Comparison of ENCODE assay signal across 8 cellular contexts in genomic region chr14:73713804-73714655, GRCh38. TPM values are rescaled to one million over a fixed set of nuclear protein-coding genes. Genes with fewer than 3 reads are reported as not detected.
DNase-seq lines count a peak whose midpoint lies in the region; ATAC-seq and TF ChIP-seq lines count a peak whose summit lies in the region.

TSS of gene PNMA1 (minus strand) at chr14:73714384. CDS start at chr14:73713639, 745 bp downstream.

- H3K27me3 ChIP-seq in ascending aorta (no peaks in the 10 kb centered on the region), right cardiac atrium (ENCODE audit: control insufficient read depth, insufficient read depth) (no peaks in the 10 kb centered on the region), rectal smooth muscle tissue (ENCODE audit: control insufficient read depth, insufficient read depth, low read length) (no peaks in the 10 kb centered on the region), uterus (no peaks in the 10 kb centered on the region)

- intact Hi-C loops in ascending aorta (cut with DNase I) (loop anchor here (2.0 to 10.0 kb wide), 4 partner anchors 69 to 301 kb away; partner anchors contain the start of genes BBOF1, COQ6, DNAL1 and ENTPD5), right cardiac atrium (cut with DNase I) (no loop called here), uterus (cut with DNase I; ENCODE audit: low total_unique reads) (no loop called here)

- ATAC-seq in GM18498 (IDR thresholded peaks at IDR 0.05; ENCODE audit: unreplicated experiment) (peak; percentile 77), HG02938 (IDR thresholded peaks at IDR 0.05; ENCODE audit: unreplicated experiment) (peak; percentile 58), right cardiac atrium (peak; percentile 92)

- peak; percentile 36 for DNase-seq in NCI-H187 treated with DMSO at 0.1 percent for 48 hours (lab: John Stamatoyannopoulos, UW)
- DNase-seq in T-helper 22 cell (ENCODE audit: low read depth), result peak; percentile 79
- DNase-seq in ascending aorta (ENCODE audit: low spot score in 2 of 2), result peak; percentile 46 to 92
- peak; percentile 90 to 96 (median 94) for DNase-seq in right cardiac atrium
- peak; percentile 87 for DNase-seq in uterus

- H3K36me3 ChIP-seq in ascending aorta (peaks cover 11 to 17% of the 10 kb centered on the region in 2 donors), rectal smooth muscle tissue (ENCODE audit: control insufficient read depth, insufficient read depth, low read length) (no peaks in the 10 kb centered on the region), uterus (no peaks in the 10 kb centered on the region)

- TF ChIP-seq CTCF in ascending aorta (IDR thresholded peaks at IDR 0.05), result peak in 1 of 3 experiments; percentile 19
- TF ChIP-seq CTCF in uterus (IDR thresholded peaks at IDR 0.05), result peak in 1 of 4 experiments; percentile 8

- peak within 1 kb of the TSS; percentile 67 for H3K9ac ChIP-seq in rectal smooth muscle tissue (ENCODE audit: low read length)

- H3K4me3 ChIP-seq in ascending aorta (peak within 1 kb of the TSS; percentile 77 to 88), right cardiac atrium (ENCODE audit: low read length) (peak within 1 kb of the TSS; percentile 51), rectal smooth muscle tissue (ENCODE audit: low read length) (peak within 1 kb of the TSS; percentile 72), uterus (peak within 1 kb of the TSS; percentile 90 to 96)

- under 1% methylated on average over 113 of the region's 113 CpGs for WGBS in right cardiac atrium

- H3K9me3 ChIP-seq in ascending aorta (no peaks in the 10 kb centered on the region), right cardiac atrium (ENCODE audit: control insufficient read depth, low read length) (no peaks in the 10 kb centered on the region), uterus (no peaks in the 10 kb centered on the region)

- H3K27ac ChIP-seq in ascending aorta, result peak within 1 kb of the TSS; percentile 86 to 94
- peak within 1 kb of the TSS; percentile 69 for H3K27ac ChIP-seq in right cardiac atrium (ENCODE audit: low read length)
- H3K27ac ChIP-seq in rectal smooth muscle tissue (ENCODE audit: low read depth, low read length), result peak within 1 kb of the TSS; percentile 96
- peak within 1 kb of the TSS; percentile 95 to 96 for H3K27ac ChIP-seq in uterus

- peaks cover 8 to 17% of the 10 kb centered on the region in 2 donors for H3K4me1 ChIP-seq in ascending aorta
- H3K4me1 ChIP-seq in right cardiac atrium (ENCODE audit: control insufficient read depth, insufficient read depth, low read length), result no peaks in the 10 kb centered on the region
- peaks cover 28% of the 10 kb centered on the region for H3K4me1 ChIP-seq in rectal smooth muscle tissue (ENCODE audit: control insufficient read depth, insufficient read depth, low read length)
- peaks cover 0 to 12% of the 10 kb centered on the region in 2 donors for H3K4me1 ChIP-seq in uterus

- peak; percentile 82 to 91 for TF ChIP-seq POLR2A in uterus (IDR thresholded peaks at IDR 0.05)

RNA-seq across cellular contexts. Expression of gene PNMA1, which starts in this region (rescaled TPM):
- total RNA-seq in ascending aorta, result 30.2 TPM
- 10 to 100 TPM; 25.6 to 36.3 (median 30.0) TPM for total RNA-seq in right cardiac atrium
- 18.0 TPM for polyA plus RNA-seq in right cardiac atrium
- total RNA-seq in uterus, result 10 to 100 TPM; 12.6 to 58.0 (median 39.4) TPM

Comparison
In these comparisons a context has a peak if more than half of its experiments do, and no peak if none do; other contexts are left out.
1. Peak in every context shown above with its lines: DNase-seq, ATAC-seq, H3K4me3 ChIP-seq and H3K27ac ChIP-seq.
2. DNase-seq: peak in every context shown above with its lines; median percentile 94 in right cardiac atrium; 87 in uterus; 79 in T-helper 22 cell; 69 in ascending aorta; 36 in NCI-H187 treated with DMSO at 0.1 percent for 48 hours.